8 cellular contexts compared by ENCODE assay signal in genomic region chr11:14520902-14521151, GRCh38. TPM values are rescaled to one million over a fixed set of nuclear protein-coding genes. Genes with fewer than 3 reads are reported as not detected.
A peak's percentile ranks its signal among the peaks of the same experiment; 100 is the strongest.
DNase-seq lines count a peak whose midpoint lies in the region; ATAC-seq and TF ChIP-seq lines count a peak whose summit lies in the region.

No MANE protein-coding gene starts in this region.

- no peak for DNase-seq in left ventricle myocardium inferior
- DNase-seq in left cardiac atrium, result no peak
- DNase-seq in astrocyte of the spinal cord (ENCODE audit: low read depth, low spot score), result no peak
- no peak for DNase-seq in memory B cell (ENCODE audit: low spot score in 2 of 2)
- no peak for DNase-seq in uterus
- no peak for DNase-seq in glomerular visceral epithelial cell (ENCODE audit: extremely low spot score)
- DNase-seq in foreskin melanocyte, result no peak

- H3K27me3 ChIP-seq in left ventricle myocardium inferior (ENCODE audit: low read depth) (no peaks in the 10 kb centered on the region), uterus (no peaks in the 10 kb centered on the region)

- ATAC-seq in left cardiac atrium, result no peak
- no peak for ATAC-seq in memory B cell (ENCODE audit: low read depth)
- ATAC-seq in HG03039 (IDR thresholded peaks at IDR 0.05; ENCODE audit: unreplicated experiment), result no peak

- no peaks in the 10 kb centered on the region for H3K9me3 Mint-ChIP-seq in memory B cell

- peak overlapping the region; percentile 88 for H3K4me3 ChIP-seq in left ventricle myocardium inferior
- H3K4me3 ChIP-seq in astrocyte of the spinal cord (ENCODE audit: low read depth, low read length), result peak overlapping the region; percentile 96
- peak overlapping the region; percentile 72 to 87 for H3K4me3 ChIP-seq in uterus

- peak overlapping the region; percentile 95 for H3K4me3 Mint-ChIP-seq in memory B cell

- in situ Hi-C loops in astrocyte of the spinal cord (cut with HindIII; ENCODE audit: low sequenced_read_pairs), result no loop called here

- peaks cover 25% of the 10 kb centered on the region for H3K36me3 ChIP-seq in left ventricle myocardium inferior
- no peaks in the 10 kb centered on the region for H3K36me3 ChIP-seq in uterus

- H3K4me1 Mint-ChIP-seq in memory B cell, result peaks cover 11% of the 10 kb centered on the region

- TF ChIP-seq POLR2A in uterus (IDR thresholded peaks at IDR 0.05), result no peak

- H3K9me3 ChIP-seq in left ventricle myocardium inferior (replicated peaks) (no peaks in the 10 kb centered on the region), uterus (no peaks in the 10 kb centered on the region)

- peak overlapping the region; percentile 92 for H3K27ac ChIP-seq in left ventricle myocardium inferior (replicated peaks)
- H3K27ac ChIP-seq in uterus, result peak overlapping the region; percentile 83

- H3K36me3 Mint-ChIP-seq in memory B cell, result peaks cover 1% of the 10 kb centered on the region

- H3K27ac Mint-ChIP-seq in memory B cell, result peak overlapping the region; percentile 93

- H3K4me1 ChIP-seq in left ventricle myocardium inferior (peaks cover 38% of the 10 kb centered on the region), uterus (peaks cover 4 to 6% of the 10 kb centered on the region in 2 donors)

- H3K27me3 Mint-ChIP-seq in memory B cell, result no peaks in the 10 kb centered on the region

- no peak for TF ChIP-seq CTCF in left ventricle myocardium inferior (IDR thresholded peaks at IDR 0.05; ENCODE audit: borderline replicate concordance)
- TF ChIP-seq CTCF in astrocyte of the spinal cord (IDR thresholded peaks at IDR 0.05; ENCODE audit: low read depth, low read length), result no peak
- no peak for TF ChIP-seq CTCF in uterus (IDR thresholded peaks at IDR 0.05)

- intact Hi-C loops in left ventricle myocardium inferior (cut with micrococcal nuclease) (no loop called here), left cardiac atrium (cut with DNase I) (loop anchor here in 1 of 2 donors (5.0 kb wide), 1 partner anchor 371 kb away; the partner anchor contains the start of gene CYP2R1), uterus (cut with DNase I; ENCODE audit: low total_unique reads) (no loop called here)

RNA-seq across cellular contexts. Expression of gene PSMA1, which starts 0.6 kb away (rescaled TPM):
- total RNA-seq in left ventricle myocardium inferior (128 TPM), left cardiac atrium (100 to 1,000 TPM in 1 of 2 donors, 10 to 100 TPM in 1; 99.6 to 123 TPM), uterus (100 to 1,000 TPM in 3 of 4 donors, 10 to 100 TPM in 1; 81.7 to 213 (median 126) TPM)

RNA-seq across cellular contexts. Expression of gene COPB1, which starts 21.2 kb away (rescaled TPM):
- total RNA-seq in left ventricle myocardium inferior (45.8 TPM), left cardiac atrium (10 to 100 TPM; 53.3 to 64.2 TPM), uterus (100 to 1,000 TPM in 2 of 4 donors, 10 to 100 TPM in 2; 73.3 to 279 (median 94.8) TPM)
